ENCODE assay signal across 38 cellular contexts in genomic region chr3:63437858-63438257, GRCh38.
"Had no signal": no experiment of that assay in that cellular context is flagged by ENCODE, and none has a peak within 500 bp of the region (broad histone marks: within the 10 kb centered on the region; RNA-seq: fewer than 3 reads in every experiment).

No MANE protein-coding gene starts in this region.

- H3K27ac Mint-ChIP-seq: activated CD4-positive, alpha-beta memory T cell treated with anti-CD3 and anti-CD28 coated beads, Interleukin-2, amount 10 ng/mL, durations not matched to agents 7 days and 5 days; activated CD4-positive, alpha-beta T cell treated with anti-CD3 and anti-CD28 coated beads for 36 hours; activated CD4-positive, alpha-beta T cell treated with anti-CD3 and anti-CD28 coated beads, Interleukin-2, amount 10 ng/mL, durations not matched to agents 7 days and 5 days; activated CD8-positive, alpha-beta memory T cell treated with anti-CD3 and anti-CD28 coated beads, Interleukin-2, amount 10 ng/mL, durations not matched to agents 7 days and 5 days; activated CD8-positive, alpha-beta T cell treated with anti-CD3 and anti-CD28 coated beads, Interleukin-2, amount 10 ng/mL, durations not matched to agents 7 days and 5 days; activated naive CD4-positive, alpha-beta T cell treated with anti-CD3 and anti-CD28 coated beads, Interleukin-2, amount 10 ng/mL, durations not matched to agents 7 days and 5 days; activated naive CD4-positive, alpha-beta T cell treated with anti-CD3 and anti-CD28 coated beads, Interleukin-2, amount 50 U/mL, for 24 hours; activated naive CD8-positive, alpha-beta T cell; activated naive CD8-positive, alpha-beta T cell treated with anti-CD3 and anti-CD28 coated beads, Interleukin-2, amount 10 ng/mL, durations not matched to agents 7 days and 5 days; activated naive CD8-positive, alpha-beta T cell treated with anti-CD3 and anti-CD28 coated beads, Interleukin-2, amount 50 U/mL, for 24 hours; activated T-cell treated with anti-CD3 and anti-CD28 coated beads, Interleukin-2, amount 50 U/mL, for 24 hours; activated T-helper 2 cell treated with anti-CD3 and anti-CD28 coated beads, Interferon-gamma antibody, Interleukin-2, Interleukin-4, amounts not matched to agents 10 μg/mL and 5 μg/mL and 100 μg/mL, durations not matched to agents 14 hours and 24 hours and 36 hours; T-helper 1 cell treated with Interleukin-12 subunit alpha and Interleukin-12 subunit beta and Interleukin-4 antibody, amounts not matched to agents 30 μg/mL and 1 μg/mL, for 36 hours; T-helper 2 cell treated with Interferon-gamma antibody and Interleukin-4, amounts not matched to agents 5 μg/mL and 100 μg/mL, for 36 hours had no signal

- H3K27me3 Mint-ChIP-seq: activated CD4-positive, alpha-beta memory T cell treated with anti-CD3 and anti-CD28 coated beads, Interleukin-2, amount 10 ng/mL, durations not matched to agents 7 days and 5 days; activated CD4-positive, alpha-beta T cell treated with anti-CD3 and anti-CD28 coated beads, Interleukin-2, amount 10 ng/mL, durations not matched to agents 7 days and 5 days; activated CD8-positive, alpha-beta memory T cell treated with anti-CD3 and anti-CD28 coated beads, Interleukin-2, amount 10 ng/mL, durations not matched to agents 7 days and 5 days; activated naive CD4-positive, alpha-beta T cell treated with anti-CD3 and anti-CD28 coated beads, Interleukin-2, amount 10 ng/mL, durations not matched to agents 7 days and 5 days; activated naive CD4-positive, alpha-beta T cell treated with anti-CD3 and anti-CD28 coated beads, Interleukin-2, amount 50 U/mL, for 24 hours; activated naive CD8-positive, alpha-beta T cell treated with anti-CD3 and anti-CD28 coated beads, Interleukin-2, amount 10 ng/mL, durations not matched to agents 7 days and 5 days; central memory CD8-positive, alpha-beta T cell had no signal

- H3K4me1 Mint-ChIP-seq: activated CD4-positive, alpha-beta memory T cell treated with anti-CD3 and anti-CD28 coated beads, Interleukin-2, amount 10 ng/mL, durations not matched to agents 7 days and 5 days; activated CD4-positive, alpha-beta T cell treated with anti-CD3 and anti-CD28 coated beads for 36 hours; activated CD4-positive, alpha-beta T cell treated with anti-CD3 and anti-CD28 coated beads, Interleukin-2, amount 10 ng/mL, durations not matched to agents 7 days and 5 days; activated CD8-positive, alpha-beta memory T cell treated with anti-CD3 and anti-CD28 coated beads, Interleukin-2, amount 10 ng/mL, durations not matched to agents 7 days and 5 days; activated naive CD4-positive, alpha-beta T cell treated with anti-CD3 and anti-CD28 coated beads, Interleukin-2, amount 10 ng/mL, durations not matched to agents 7 days and 5 days; activated naive CD4-positive, alpha-beta T cell treated with anti-CD3 and anti-CD28 coated beads, Interleukin-2, amount 50 U/mL, for 24 hours; activated naive CD8-positive, alpha-beta T cell treated with anti-CD3 and anti-CD28 coated beads, Interleukin-2, amount 10 ng/mL, durations not matched to agents 7 days and 5 days; activated naive CD8-positive, alpha-beta T cell treated with anti-CD3 and anti-CD28 coated beads, Interleukin-2, amount 50 U/mL, for 24 hours; central memory CD8-positive, alpha-beta T cell had no signal

- H3K27ac ChIP-seq: ascending aorta, cardiac muscle cell, VCaP had no signal

- H3K9me3 ChIP-seq: ascending aorta had no signal

- DNase-seq: activated CD4-positive, alpha-beta memory T cell treated with anti-CD3 and anti-CD28 coated beads, Interleukin-2, amount 10 ng/mL, durations not matched to agents 7 days and 5 days; activated CD4-positive, alpha-beta T cell treated with anti-CD3 and anti-CD28 coated beads for 1 hour; activated CD4-positive, alpha-beta T cell treated with anti-CD3 and anti-CD28 coated beads for 36 hours; activated CD4-positive, alpha-beta T cell treated with anti-CD3 and anti-CD28 coated beads for 48 hours; activated CD4-positive, alpha-beta T cell treated with anti-CD3 and anti-CD28 coated beads, Interleukin-2, amount 10 ng/mL, durations not matched to agents 7 days and 5 days; activated CD4-positive, alpha-beta T cell treated with anti-CD3 and anti-CD28 coated beads, Interleukin-2, amount 50 U/mL, for 48 hours; activated CD4-positive, CD25-positive, alpha-beta regulatory T cell; activated CD8-positive, alpha-beta memory T cell treated with anti-CD3 and anti-CD28 coated beads for 24 hours; activated CD8-positive, alpha-beta memory T cell treated with anti-CD3 and anti-CD28 coated beads, Interleukin-2, amount 10 ng/mL, durations not matched to agents 7 days and 5 days; activated CD8-positive, alpha-beta memory T cell treated with anti-CD3 and anti-CD28 coated beads, Interleukin-2, amount 50 U/mL, for 48 hours; activated CD8-positive, alpha-beta T cell treated with anti-CD3 and anti-CD28 coated beads, Interleukin-2, amount 10 ng/mL, durations not matched to agents 7 days and 5 days; activated effector memory CD4-positive, alpha-beta T cell treated with Interleukin-2 at 50 U/mL for 16 hours; activated gamma-delta T cell; activated naive CD4-positive, alpha-beta T cell treated with anti-CD3 and anti-CD28 coated beads, Interleukin-2, amount 10 ng/mL, durations not matched to agents 7 days and 5 days; activated naive CD4-positive, alpha-beta T cell treated with Interleukin-2 at 50 U/mL for 16 hours; activated naive CD8-positive, alpha-beta T cell treated with anti-CD3 and anti-CD28 coated beads, Interleukin-2, amount 10 ng/mL, durations not matched to agents 7 days and 5 days; activated naive CD8-positive, alpha-beta T cell treated with anti-CD3 and anti-CD28 coated beads, Interleukin-2, amount 50 U/mL, for 24 hours; activated T-cell treated with anti-CD3 and anti-CD28 coated beads, Interleukin-2, amount 50 U/mL, for 24 hours; activated T-cell treated with anti-CD3 and anti-CD28 coated beads, Interleukin-2, amount 50 U/mL, for 48 hours; amygdala; anterior cingulate cortex; caudate nucleus; cerebellar nuclear complex; T-helper 2 cell; T-helper 9 cell had no signal

- H3K4me1 ChIP-seq: ascending aorta had no signal

- H3K4me3 Mint-ChIP-seq: activated CD4-positive, alpha-beta memory T cell treated with anti-CD3 and anti-CD28 coated beads, Interleukin-2, amount 10 ng/mL, durations not matched to agents 7 days and 5 days; activated CD4-positive, alpha-beta T cell treated with anti-CD3 and anti-CD28 coated beads for 36 hours; activated CD4-positive, alpha-beta T cell treated with anti-CD3 and anti-CD28 coated beads, Interleukin-2, amount 10 ng/mL, durations not matched to agents 7 days and 5 days; activated CD8-positive, alpha-beta memory T cell treated with anti-CD3 and anti-CD28 coated beads, Interleukin-2, amount 10 ng/mL, durations not matched to agents 7 days and 5 days; activated CD8-positive, alpha-beta T cell treated with anti-CD3 and anti-CD28 coated beads, Interleukin-2, amount 10 ng/mL, durations not matched to agents 7 days and 5 days; activated naive CD4-positive, alpha-beta T cell treated with anti-CD3 and anti-CD28 coated beads, Interleukin-2, amount 10 ng/mL, durations not matched to agents 7 days and 5 days; activated naive CD4-positive, alpha-beta T cell treated with anti-CD3 and anti-CD28 coated beads, Interleukin-2, amount 50 U/mL, for 24 hours; activated naive CD8-positive, alpha-beta T cell; activated naive CD8-positive, alpha-beta T cell treated with anti-CD3 and anti-CD28 coated beads, Interleukin-2, amount 10 ng/mL, durations not matched to agents 7 days and 5 days; activated naive CD8-positive, alpha-beta T cell treated with anti-CD3 and anti-CD28 coated beads, Interleukin-2, amount 50 U/mL, for 24 hours; activated T-cell treated with anti-CD3 and anti-CD28 coated beads, Interleukin-2, amount 50 U/mL, for 24 hours; central memory CD8-positive, alpha-beta T cell; T-helper 1 cell treated with Interleukin-12 subunit alpha and Interleukin-12 subunit beta and Interleukin-4 antibody, amounts not matched to agents 30 μg/mL and 1 μg/mL, for 36 hours; T-helper 2 cell treated with Interferon-gamma antibody and Interleukin-4, amounts not matched to agents 5 μg/mL and 100 μg/mL, for 36 hours had no signal

- FAIRE-seq: bronchial epithelial cell, TTC549 had no signal

- ATAC-seq: activated CD4-positive, alpha-beta T cell treated with anti-CD3 and anti-CD28 coated beads for 36 hours; activated CD4-positive, CD25-positive, alpha-beta regulatory T cell treated with anti-CD3 and anti-CD28 coated beads, Interleukin-2, amount 50 U/mL, for 24 hours; activated CD8-positive, alpha-beta memory T cell treated with anti-CD3 and anti-CD28 coated beads, Interleukin-2, amount 10 ng/mL, durations not matched to agents 7 days and 5 days; activated CD8-positive, alpha-beta T cell treated with anti-CD3 and anti-CD28 coated beads, Interleukin-2, amount 10 ng/mL, durations not matched to agents 7 days and 5 days; activated naive CD8-positive, alpha-beta T cell treated with anti-CD3 and anti-CD28 coated beads, Interleukin-2, amount 50 U/mL, for 24 hours had no signal

- H3K36me3 ChIP-seq: ascending aorta, cardiac muscle cell had no signal

- H3K9me3 Mint-ChIP-seq: activated CD4-positive, alpha-beta memory T cell treated with anti-CD3 and anti-CD28 coated beads, Interleukin-2, amount 10 ng/mL, durations not matched to agents 7 days and 5 days; activated CD4-positive, alpha-beta T cell treated with anti-CD3 and anti-CD28 coated beads, Interleukin-2, amount 10 ng/mL, durations not matched to agents 7 days and 5 days; activated naive CD4-positive, alpha-beta T cell treated with anti-CD3 and anti-CD28 coated beads, Interleukin-2, amount 10 ng/mL, durations not matched to agents 7 days and 5 days; activated naive CD4-positive, alpha-beta T cell treated with anti-CD3 and anti-CD28 coated beads, Interleukin-2, amount 50 U/mL, for 24 hours; activated naive CD8-positive, alpha-beta T cell treated with anti-CD3 and anti-CD28 coated beads, Interleukin-2, amount 10 ng/mL, durations not matched to agents 7 days and 5 days; activated naive CD8-positive, alpha-beta T cell treated with anti-CD3 and anti-CD28 coated beads, Interleukin-2, amount 50 U/mL, for 24 hours; activated T-cell treated with anti-CD3 and anti-CD28 coated beads, Interleukin-2, amount 50 U/mL, for 24 hours; activated T-helper 2 cell treated with anti-CD3 and anti-CD28 coated beads, Interferon-gamma antibody, Interleukin-2, Interleukin-4, amounts not matched to agents 10 μg/mL and 5 μg/mL and 100 μg/mL, durations not matched to agents 14 hours and 24 hours and 36 hours; brain; central memory CD8-positive, alpha-beta T cell; T-helper 1 cell treated with Interleukin-12 subunit alpha and Interleukin-12 subunit beta and Interleukin-4 antibody, amounts not matched to agents 30 μg/mL and 1 μg/mL, for 36 hours; T-helper 2 cell treated with Interferon-gamma antibody and Interleukin-4, amounts not matched to agents 5 μg/mL and 100 μg/mL, for 36 hours had no signal

- H3K4me3 ChIP-seq: ascending aorta, cardiac muscle cell had no signal

- H3K36me3 Mint-ChIP-seq: activated CD8-positive, alpha-beta memory T cell treated with anti-CD3 and anti-CD28 coated beads, Interleukin-2, amount 10 ng/mL, durations not matched to agents 7 days and 5 days; activated naive CD4-positive, alpha-beta T cell treated with anti-CD3 and anti-CD28 coated beads, Interleukin-2, amount 10 ng/mL, durations not matched to agents 7 days and 5 days; activated naive CD4-positive, alpha-beta T cell treated with anti-CD3 and anti-CD28 coated beads, Interleukin-2, amount 50 U/mL, for 24 hours; activated naive CD8-positive, alpha-beta T cell; activated naive CD8-positive, alpha-beta T cell treated with anti-CD3 and anti-CD28 coated beads, Interleukin-2, amount 10 ng/mL, durations not matched to agents 7 days and 5 days; brain had no signal

- H3K27me3 ChIP-seq: ascending aorta had no signal
